14 cellular contexts compared by ENCODE assay signal in the genomic region with DNA sequence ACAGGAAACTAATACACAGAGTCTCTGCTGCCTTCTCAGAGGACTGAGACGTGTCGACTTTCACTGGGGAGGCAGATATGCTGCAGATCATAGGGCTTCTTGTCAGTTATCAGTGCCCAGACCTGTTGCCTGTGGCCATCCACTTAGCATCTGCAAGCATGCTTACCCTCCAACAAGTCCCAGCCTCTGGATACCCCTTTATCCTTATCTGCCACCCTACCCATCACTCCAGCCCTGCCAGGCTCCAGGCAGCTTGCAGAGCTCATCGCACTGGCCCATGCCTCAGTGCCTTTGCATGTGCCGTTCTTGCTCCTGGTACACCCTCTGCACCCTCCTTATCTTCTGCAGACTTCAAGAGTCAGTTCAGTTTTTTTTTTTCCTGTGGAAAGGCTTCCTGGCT.
"Had no signal": no experiment of that assay in that cellular context is flagged by ENCODE, and none has a peak within 500 bp of the region (broad histone marks: within the 10 kb centered on the region; RNA-seq: fewer than 3 reads in every experiment).

No MANE protein-coding gene starts in this region.

- H3K4me3 Mint-ChIP-seq: activated CD4-positive, alpha-beta T cell treated with anti-CD3 and anti-CD28 coated beads, Interleukin-2, amount 10 ng/mL, durations not matched to agents 7 days and 5 days; neural crest cell had no signal

- H3K27ac Mint-ChIP-seq: activated CD4-positive, alpha-beta T cell treated with anti-CD3 and anti-CD28 coated beads, Interleukin-2, amount 10 ng/mL, durations not matched to agents 7 days and 5 days; T-helper 2 cell treated with Interferon-gamma antibody and Interleukin-4, amounts not matched to agents 5 μg/mL and 100 μg/mL, for 36 hours had no signal

- H3K27me3 ChIP-seq: tibial artery, uterus had no signal

- H3K36me3 ChIP-seq: lower lobe of right lung, tibial artery, uterus had no signal

- H3K4me1 ChIP-seq: lower lobe of right lung, psoas muscle, tibial artery, uterus had no signal

- H3K4me3 ChIP-seq: lower lobe of right lung, psoas muscle, tibial artery, uterus had no signal

- ATAC-seq: left cardiac atrium, lower lobe of right lung, psoas muscle, sciatic nerve had no signal

- H3K9me3 ChIP-seq: lower lobe of right lung, psoas muscle, tibial artery, uterus had no signal

- H3K9me3 Mint-ChIP-seq: neural crest cell had no signal

- DNase-seq: activated CD4-positive, alpha-beta T cell treated with anti-CD3 and anti-CD28 coated beads, Interleukin-2, amount 10 ng/mL, durations not matched to agents 7 days and 5 days; activated CD4-positive, CD25-positive, alpha-beta regulatory T cell; activated naive CD4-positive, alpha-beta T cell treated with Interleukin-2 at 50 U/mL for 16 hours; dermis blood vessel endothelial cell; left cardiac atrium; lower lobe of right lung; psoas muscle; stimulated activated CD4-positive, alpha-beta T cell treated with anti-CD3 and anti-CD28 coated beads, Interleukin-1b, Interleukin-23, amount 100 ng/mL, for 48 hours; tibial artery; uterus had no signal

- H3K27ac ChIP-seq: epithelial cell of prostate, lower lobe of right lung, psoas muscle, tibial artery, uterus had no signal

- H3K4me1 Mint-ChIP-seq: neural crest cell had no signal
